Comparison of ENCODE assay signal across 10 cellular contexts in genomic region chr1:158176849-158177704, GRCh38. TPM values are rescaled to one million over a fixed set of nuclear protein-coding genes. Genes with fewer than 3 reads are reported as not detected.
DNase-seq lines count a peak whose midpoint lies in the region; ATAC-seq and TF ChIP-seq lines count a peak whose summit lies in the region.
"Not testable (repeated sequence)": the region's sequence is repeated elsewhere in the genome, so short reads cannot be mapped to it uniquely, and the experiment has no call there.
"Had no signal": no experiment of that assay in that cellular context is flagged by ENCODE, and none has a peak within 500 bp of the region (broad histone marks: within the 10 kb centered on the region; RNA-seq: fewer than 3 reads in every experiment).

No MANE protein-coding gene starts in this region.

- not testable (repeated sequence) for H3K9me3 ChIP-seq in ectodermal cell (ENCODE audit: control insufficient read depth, low read length); upper lobe of left lung

- not testable (repeated sequence) for H3K36me3 ChIP-seq in ectodermal cell (ENCODE audit: control insufficient read depth, insufficient read depth, low read length); upper lobe of left lung

- not testable (repeated sequence) for H3K27ac ChIP-seq in ectodermal cell (ENCODE audit: insufficient read depth, low read depth, low read length, poor library complexity, severe bottlenecking)
- H3K27ac ChIP-seq in upper lobe of left lung = peak overlapping the region in 1 of 4 donors; percentile 7

- H3K9me3 Mint-ChIP-seq in CD14-positive monocyte; activated CD4-positive, alpha-beta T cell treated with anti-CD3 and anti-CD28 coated beads, Interleukin-2, amount 10 ng/mL, durations not matched to agents 24 days and 14 days: not testable (repeated sequence)

- peaks cover 4 to 13% of the 10 kb centered on the region in 2 donors for H3K36me3 Mint-ChIP-seq in CD14-positive monocyte
- H3K36me3 Mint-ChIP-seq in activated CD4-positive, alpha-beta T cell treated with anti-CD3 and anti-CD28 coated beads, Interleukin-2, amount 10 ng/mL, durations not matched to agents 24 days and 14 days (ENCODE audit: low read depth) = not testable (repeated sequence)

- H3K27ac Mint-ChIP-seq in CD14-positive monocyte = peak overlapping the region in 4 of 7 donors; percentile 36 to 97 (median 72)
- H3K27ac Mint-ChIP-seq in activated CD4-positive, alpha-beta T cell treated with anti-CD3 and anti-CD28 coated beads, Interleukin-2, amount 10 ng/mL, durations not matched to agents 24 days and 14 days = not testable (repeated sequence)

- TF ChIP-seq POLR2A in upper lobe of left lung (IDR thresholded peaks at IDR 0.05) = not testable (repeated sequence)

- peak; percentile 11 for ATAC-seq in left ventricle myocardium superior
- ATAC-seq in upper lobe of left lung (ENCODE audit: low FRiP score in 2 of 2) = not testable (repeated sequence)

- WGBS in ectodermal cell, 2 experiments = 69 to 70% methylated on average over 20 of the region's 20 CpGs
- WGBS in upper lobe of left lung, 2 donors = 59% methylated on average over 20 of the region's 20 CpGs

- H3K4me3 ChIP-seq in LNCaP clone FGC (ENCODE audit: low read depth, low read length) (peak overlapping the region; percentile 25; the same call in 1 of the 2 replicates), ectodermal cell (ENCODE audit: insufficient read depth, low read depth, low read length) (peak overlapping the region; percentile 26), retinal pigment epithelial cell (ENCODE audit: low read length) (peak overlapping the region; percentile 40), upper lobe of left lung (peak overlapping the region in 3 of 4 donors; percentile 42 to 59 (median 44))

- not testable (repeated sequence) for TF ChIP-seq EP300 in upper lobe of left lung (IDR thresholded peaks at IDR 0.05)

- peaks cover 52% of the 10 kb centered on the region for H3K4me1 Mint-ChIP-seq in CD14-positive monocyte
- peaks cover 13% of the 10 kb centered on the region for H3K4me1 Mint-ChIP-seq in activated CD4-positive, alpha-beta T cell treated with anti-CD3 and anti-CD28 coated beads, Interleukin-2, amount 10 ng/mL, durations not matched to agents 24 days and 14 days

- H3K4me1 ChIP-seq in ectodermal cell (ENCODE audit: control insufficient read depth, insufficient read depth, low read length) = not testable (repeated sequence)
- peaks cover 5 to 22% (median 20%) of the 10 kb centered on the region in 4 donors for H3K4me1 ChIP-seq in upper lobe of left lung

- DNase-seq in CD14-positive monocyte (ENCODE audit: low spot score); LNCaP clone FGC (ENCODE audit: low read depth); activated CD4-positive, alpha-beta T cell treated with anti-CD3 and anti-CD28 coated beads, Interleukin-2, amount 10 ng/mL, durations not matched to agents 24 days and 14 days; left ventricle myocardium superior; retinal pigment epithelial cell (ENCODE audit: low read depth); upper lobe of left lung: not testable (repeated sequence)
- DNase-seq in myocyte (ENCODE audit: low read depth) = peak; percentile 5

- H3K27me3 Mint-ChIP-seq in CD14-positive monocyte (ENCODE audit: low read depth in 3 of 3) = not testable (repeated sequence)
- peaks cover 72% of the 10 kb centered on the region for H3K27me3 Mint-ChIP-seq in activated CD4-positive, alpha-beta T cell treated with anti-CD3 and anti-CD28 coated beads, Interleukin-2, amount 10 ng/mL, durations not matched to agents 24 days and 14 days

- intact Hi-C loops in CD14-positive monocyte (cut with micrococcal nuclease); activated CD4-positive, alpha-beta T cell treated with anti-CD3 and anti-CD28 coated beads, Interleukin-2, amount 10 ng/mL, durations not matched to agents 24 days and 14 days (cut with micrococcal nuclease); left ventricle myocardium superior (cut with micrococcal nuclease): not testable (repeated sequence)

- peaks cover 75% of the 10 kb centered on the region for H3K27me3 ChIP-seq in ectodermal cell (ENCODE audit: control insufficient read depth, insufficient read depth, low read length, poor library complexity, severe bottlenecking)
- not testable (repeated sequence) for H3K27me3 ChIP-seq in upper lobe of left lung

- TF ChIP-seq CTCF in CD14-positive monocyte (IDR thresholded peaks at IDR 0.05); LNCaP clone FGC (IDR thresholded peaks at IDR 0.05; ENCODE audit: control insufficient read depth, extremely low read depth, insufficient read depth); retinal pigment epithelial cell (conservative IDR thresholded peaks at IDR 0.05; ENCODE audit: low read depth, low read length); upper lobe of left lung (IDR thresholded peaks at IDR 0.05): not testable (repeated sequence)

- H3K4me3 Mint-ChIP-seq in CD14-positive monocyte = peak overlapping the region; percentile 69 to 70
- peak overlapping the region; percentile 17 for H3K4me3 Mint-ChIP-seq in activated CD4-positive, alpha-beta T cell treated with anti-CD3 and anti-CD28 coated beads, Interleukin-2, amount 10 ng/mL, durations not matched to agents 24 days and 14 days

RNA-seq across cellular contexts. Expression of gene CD1D, which starts 3.6 kb away (rescaled TPM):
- polyA plus RNA-seq in CD14-positive monocyte = 100 to 1,000 TPM; 121 to 134 TPM
- total RNA-seq in activated CD4-positive, alpha-beta T cell treated with anti-CD3 and anti-CD28 coated beads, Interleukin-2, amount 10 ng/mL, durations not matched to agents 24 days and 14 days = not detected in 2 replicates
- 0.22 TPM for polyA plus RNA-seq in ectodermal cell (2013, experiment 1 of 4)
- 0.14 TPM for polyA plus RNA-seq in ectodermal cell (2013, experiment 2 of 4)
- polyA plus RNA-seq in ectodermal cell (2013, experiment 3 of 4) = 0.32 TPM
- polyA plus RNA-seq in ectodermal cell (2013, experiment 4 of 4) = 0.20 TPM
- total RNA-seq in left ventricle myocardium superior (1.4 TPM), myocyte (0.08 TPM in 1 of 2 replicates, not detected in the other), upper lobe of left lung (1 to 10 TPM; 1.0 to 5.2 (median 4.0) TPM)
- 0.05 TPM for polyA plus RNA-seq in myocyte (2012)
- total RNA-seq: activated CD4-positive, alpha-beta memory T cell treated with anti-CD3 and anti-CD28 coated beads, Interleukin-2, amount 10 ng/mL, durations not matched to agents 7 days and 5 days; SK-MEL-5 had no signal
